In genomic region chr1:157196670-157197456, GRCh38 we compare ENCODE assay signal across 8 cellular contexts. TPM values are rescaled to one million over a fixed set of nuclear protein-coding genes. Genes with fewer than 3 reads are reported as not detected.
A peak's percentile ranks its signal among the peaks of the same experiment; 100 is the strongest.
DNase-seq lines count a peak whose midpoint lies in the region; ATAC-seq and TF ChIP-seq lines count a peak whose summit lies in the region.
"Not testable (repeated sequence)": the region's sequence is repeated elsewhere in the genome, so short reads cannot be mapped to it uniquely, and the experiment has no call there.

No MANE protein-coding gene starts in this region.

- not testable (repeated sequence) for H2BK120ac ChIP-seq in H9 (ENCODE audit: low read depth, low read length, poor library complexity, severe bottlenecking); mesenchymal stem cell (ENCODE audit: low read depth, low read length)

- H2BK5ac ChIP-seq in H9 (ENCODE audit: insufficient read length, low read length); mesenchymal stem cell (ENCODE audit: low read depth, low read length, poor library complexity, severe bottlenecking): not testable (repeated sequence)

- H3K9ac ChIP-seq in H9 (ENCODE audit: extremely low read depth, insufficient read length, low read length); mesenchymal stem cell (ENCODE audit: low read length): not testable (repeated sequence)

- not testable (repeated sequence) for H3K36me3 ChIP-seq in mesenchymal stem cell (ENCODE audit: control insufficient read depth in 1 of 2, insufficient read depth in 2 of 2, low read depth in 1 of 2, low read length in 2 of 2); testis (ENCODE audit: low read depth, missing control alignments)

- CTCF ChIA-PET in RWPE1 (lab: Yijun Ruan, JAX), result interaction anchor here (1.0 kb wide), 1 partner anchor 9 kb away, joined by 3 read pairs; no protein-coding TSS in a partner anchor

- not testable (repeated sequence) for H2AK5ac ChIP-seq in H9 (ENCODE audit: insufficient read length, low read length); mesenchymal stem cell (ENCODE audit: low read length, severe bottlenecking)

- H3K4me1 ChIP-seq in H9 (ENCODE audit: insufficient read depth, low read length); foreskin keratinocyte; mesenchymal stem cell (ENCODE audit: control insufficient read depth, insufficient read depth, low read depth, low read length); testis: not testable (repeated sequence)

- not testable (repeated sequence) for H3K36me3 Mint-ChIP-seq in H9 (ENCODE audit: insufficient read depth in 1 of 3, low read depth in 3 of 3); brain

- not testable (repeated sequence) for H3K23ac ChIP-seq in H9 (ENCODE audit: insufficient read length, low read depth, low read length); mesenchymal stem cell (ENCODE audit: low read length in 2 of 2)

- not testable (repeated sequence) for H3K4me2 ChIP-seq in H9 (ENCODE audit: insufficient read depth, insufficient read length, low read length); mesenchymal stem cell (ENCODE audit: low read length, poor library complexity, severe bottlenecking)

- ATAC-seq in foreskin keratinocyte, result peak; percentile 41

- no CpG with 5 or more reads among the region's 11 CpGs for WGBS in H9 (ENCODE audit: extremely low coverage, insufficient read length, low lambda C conversion rate)
- WGBS in mesenchymal stem cell, result 50% methylated on average over 2 of the region's 11 CpGs
- 20% methylated on average over 6 to 8 of the region's 11 CpGs for WGBS in testis, 2 donors

- H3K4me3 Mint-ChIP-seq in H9, brain: not testable (repeated sequence)

- not testable (repeated sequence) for H3K56ac ChIP-seq in H9 (ENCODE audit: insufficient read length, low read depth, low read length)

- H3K27ac ChIP-seq in H9 (ENCODE audit: insufficient read length, low read depth, low read length); RWPE1; foreskin keratinocyte; mesenchymal stem cell (ENCODE audit: low read length, poor library complexity, severe bottlenecking); testis: not testable (repeated sequence)

- not testable (repeated sequence) for H3K18ac ChIP-seq in H9 (ENCODE audit: insufficient read length, low read depth, low read length); mesenchymal stem cell (ENCODE audit: low read depth in 1 of 2, low read length in 2 of 2)

- not testable (repeated sequence) for H3K4ac ChIP-seq in H9 (ENCODE audit: low read depth, low read length); mesenchymal stem cell (ENCODE audit: low read depth in 1 of 2, low read length in 2 of 2)

- intact Hi-C loops in testis (cut with DNase I; ENCODE audit: low total_unique reads), result loop anchor here (10.0 kb wide), 1 partner anchor 298 kb away; no protein-coding TSS in a partner anchor

- not testable (repeated sequence) for H3K9me3 Mint-ChIP-seq in H9, brain

- TF ChIP-seq CTCF in H9 (conservative IDR thresholded peaks at IDR 0.05), result peak; percentile 61
- peak; percentile 46 for TF ChIP-seq CTCF in RWPE1 (conservative IDR thresholded peaks at IDR 0.05; ENCODE audit: low read depth)
- TF ChIP-seq CTCF in brain (conservative IDR thresholded peaks at IDR 0.05), result peak; percentile 21 to 55
- TF ChIP-seq CTCF in foreskin keratinocyte (conservative IDR thresholded peaks at IDR 0.05), result peak; percentile 72
- TF ChIP-seq CTCF in testis (IDR thresholded peaks at IDR 0.05), result peak; percentile 27 to 65 (median 51)

- not testable (repeated sequence) for H3K4me3 ChIP-seq in mesenchymal stem cell (ENCODE audit: insufficient read depth in 1 of 2, low read depth in 1 of 2, low read length in 2 of 2); testis

- H3K79me1 ChIP-seq in H9 (ENCODE audit: insufficient read depth, low read depth, low read length, poor library complexity, severe bottlenecking); mesenchymal stem cell (replicated peaks; ENCODE audit: low read length, poor library complexity, severe bottlenecking): not testable (repeated sequence)

- H4K20me1 ChIP-seq in H9 (ENCODE audit: control insufficient read depth, insufficient read depth, insufficient read length), result not testable (repeated sequence)

- peaks cover 20 to 27% of the 10 kb centered on the region in 2 experiments for H3K4me1 Mint-ChIP-seq in H9
- not testable (repeated sequence) for H3K4me1 Mint-ChIP-seq in brain

- H3K9me3 ChIP-seq in H9 (ENCODE audit: control insufficient read depth, low read depth, low read length); mesenchymal stem cell (ENCODE audit: control insufficient read depth, low read length); testis: not testable (repeated sequence)

- not testable (repeated sequence) for H2BK20ac ChIP-seq in H9 (ENCODE audit: low read depth, low read length, poor library complexity, severe bottlenecking)

- not testable (repeated sequence) for H4K91ac ChIP-seq in H9 (ENCODE audit: insufficient read length, low read depth, low read length); mesenchymal stem cell (ENCODE audit: low read length)

- H3K27ac Mint-ChIP-seq in H9, brain: not testable (repeated sequence)

- H4K5ac ChIP-seq in H9 (ENCODE audit: insufficient read length, low read depth, low read length), result not testable (repeated sequence)

- H3K79me2 ChIP-seq in H9 (ENCODE audit: insufficient read depth, low read length), result not testable (repeated sequence)

- H3K14ac ChIP-seq in H9 (ENCODE audit: insufficient read depth, low read length); mesenchymal stem cell (ENCODE audit: low read length in 2 of 2): not testable (repeated sequence)

- in situ Hi-C loops in Caki2 (cut with HindIII; ENCODE audit: low pct_unique_long_range_greater_than_20kb, low sequenced_read_pairs), result not testable (repeated sequence)

- H2BK12ac ChIP-seq in H9 (ENCODE audit: insufficient read length, low read depth, low read length); mesenchymal stem cell (ENCODE audit: low read length in 2 of 2): not testable (repeated sequence)

- not testable (repeated sequence) for H3T11ph ChIP-seq in H9 (ENCODE audit: low read length)

- not testable (repeated sequence) for H2BK15ac ChIP-seq in H9 (ENCODE audit: low read depth, low read length); mesenchymal stem cell (ENCODE audit: low read depth, poor library complexity, severe bottlenecking)

- H4K8ac ChIP-seq in H9 (replicated peaks; ENCODE audit: insufficient read length, low read depth, low read length); mesenchymal stem cell (ENCODE audit: low read length): not testable (repeated sequence)

- peak; percentile 16 for DNase-seq in Caki2 (ENCODE audit: low read depth)
- not testable (repeated sequence) for DNase-seq in H9; RWPE1 (ENCODE audit: low spot score); foreskin keratinocyte; testis
- DNase-seq in NCI-H2081 (lab: John Stamatoyannopoulos, UW), result peak; percentile 10 to 61
- DNase-seq in mesenchymal stem cell, result peak; percentile 16

- not testable (repeated sequence) for H3K27me3 Mint-ChIP-seq in H9 (ENCODE audit: low read depth)
- H3K27me3 Mint-ChIP-seq in brain, result peaks cover 12% of the 10 kb centered on the region

- H2AFZ ChIP-seq in H9 (ENCODE audit: low read length); mesenchymal stem cell (ENCODE audit: low read depth, low read length): not testable (repeated sequence)

- not testable (repeated sequence) for H3K23me2 ChIP-seq in H9 (ENCODE audit: insufficient read length, low read depth, low read length, poor library complexity, severe bottlenecking)

- not testable (repeated sequence) for H3K27me3 ChIP-seq in H9 (ENCODE audit: insufficient read depth, low read length); foreskin keratinocyte; testis
- H3K27me3 ChIP-seq in mesenchymal stem cell (ENCODE audit: control insufficient read depth in 1 of 2, insufficient read depth in 1 of 2, low read length in 2 of 2), result peaks cover 30 to 55% of the 10 kb centered on the region in 2 experiments

- TF ChIP-seq POLR2A in testis (IDR thresholded peaks at IDR 0.05), result not testable (repeated sequence)

- POLR2A ChIA-PET in RWPE1 (lab: Yijun Ruan, JAX; ENCODE audit: low non-redundant PET), result not testable (repeated sequence)

RNA-seq across cellular contexts. Expression of gene ETV3, which starts 58.7 kb away (rescaled TPM):
- 5.2 and 7.3 TPM in 2 replicates for total RNA-seq in Caki2 (2014; rRNA removed; shearing (Covaris generic); ENCODE audit: low replicate concordance)
- 36.3 and 36.4 TPM in 2 replicates for total RNA-seq in H9 (2021)
- 4.5 TPM for polyA plus RNA-seq in brain (ENCODE audit: insufficient read depth, low read depth, low replicate concordance)
- 26.2 and 27.0 TPM in 2 replicates for total RNA-seq in foreskin keratinocyte
- 5.9 and 7.3 TPM in 2 replicates for polyA plus RNA-seq in foreskin keratinocyte
- polyA plus RNA-seq in mesenchymal stem cell (2013, experiment 1 of 2), result 9.1 TPM
- polyA plus RNA-seq in mesenchymal stem cell (2013, experiment 2 of 2), result 8.6 TPM
- 10 to 100 TPM; 28.0 to 29.1 TPM for total RNA-seq in testis
- 22.2 TPM for polyA plus RNA-seq in testis (ENCODE audit: insufficient read depth, low read depth, low replicate concordance)
